ENCODE assay signal across 8 cellular contexts in the genomic region with DNA sequence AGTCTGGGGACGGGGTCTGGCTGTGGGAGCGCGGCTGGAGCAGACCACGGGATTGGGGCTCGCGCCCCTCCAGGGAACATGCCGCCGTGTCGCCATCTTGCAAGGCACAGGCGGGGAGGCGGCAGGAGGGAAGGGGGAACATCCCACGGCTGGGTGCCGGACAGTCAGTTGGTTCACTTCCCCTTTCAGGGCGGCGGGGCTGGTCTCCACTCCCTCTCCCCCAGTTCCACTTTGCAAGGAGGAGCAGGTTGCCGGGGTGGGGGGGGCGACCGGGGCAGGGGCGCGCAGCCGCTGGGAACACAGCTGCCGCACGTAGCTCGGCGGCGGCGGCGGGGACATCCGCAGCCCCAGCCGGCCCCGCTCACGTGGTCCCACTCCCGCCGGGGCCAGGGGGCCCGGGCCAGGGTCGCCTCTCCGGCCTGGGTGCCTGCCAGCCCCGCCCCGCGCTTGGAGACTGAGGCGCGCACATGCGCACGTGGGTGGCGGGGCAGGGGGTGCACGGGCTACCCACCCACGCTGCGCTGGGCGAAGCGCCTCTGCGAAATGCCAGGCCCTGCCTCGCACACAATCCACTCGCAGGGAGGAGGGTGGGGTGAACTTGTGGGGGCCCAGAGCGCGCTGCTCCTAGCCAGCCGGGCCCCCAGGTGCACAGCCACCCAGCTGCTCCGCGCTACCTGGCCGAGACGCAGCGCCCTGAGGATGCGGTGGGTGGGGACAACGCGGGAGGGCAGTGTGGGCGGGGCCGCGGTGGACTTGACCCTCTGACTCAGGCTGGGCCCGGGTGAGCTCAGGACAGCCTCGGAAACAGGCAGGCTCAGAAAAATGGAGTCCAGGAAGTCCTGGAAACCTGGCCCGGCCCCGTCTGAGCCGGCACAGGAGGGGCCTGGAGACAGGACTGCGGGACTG. TPM values are rescaled to one million over a fixed set of nuclear protein-coding genes. Genes with fewer than 3 reads are reported as not detected.
DNase-seq lines count a peak whose midpoint lies in the region; ATAC-seq, FAIRE-seq and TF ChIP-seq lines count a peak whose summit lies in the region.

No MANE protein-coding gene starts in this region.

- intact Hi-C loops in activated CD4-positive, alpha-beta T cell treated with anti-CD3 and anti-CD28 coated beads, Interleukin-2, amount 10 ng/mL, durations not matched to agents 24 days and 14 days (cut with micrococcal nuclease), result no loop called here

- H3K9me3 Mint-ChIP-seq in activated CD4-positive, alpha-beta T cell treated with anti-CD3 and anti-CD28 coated beads, Interleukin-2, amount 10 ng/mL, durations not matched to agents 24 days and 14 days, result no peaks in the 10 kb centered on the region
- no peaks in the 10 kb centered on the region for H3K9me3 Mint-ChIP-seq in endodermal cell
- H3K9me3 Mint-ChIP-seq in stimulated activated naive CD8-positive, alpha-beta T cell treated with anti-CD3 and anti-CD28 coated beads, Interleukin-15, Interleukin-2, amounts not matched to agents 100 ng/mL and 50 ng/mL, for 24 hours, result no peaks in the 10 kb centered on the region

- H3K27ac Mint-ChIP-seq in activated CD4-positive, alpha-beta T cell treated with anti-CD3 and anti-CD28 coated beads, Interleukin-2, amount 10 ng/mL, durations not matched to agents 24 days and 14 days, result peak overlapping the region; percentile 88
- H3K27ac Mint-ChIP-seq in endodermal cell, result no peak overlapping the region
- peak overlapping the region; percentile 77 for H3K27ac Mint-ChIP-seq in stimulated activated naive CD8-positive, alpha-beta T cell treated with anti-CD3 and anti-CD28 coated beads, Interleukin-15, Interleukin-2, amounts not matched to agents 100 ng/mL and 50 ng/mL, for 24 hours

- no peak for ATAC-seq in GM21526 (IDR thresholded peaks at IDR 0.05; ENCODE audit: low FRiP score, unreplicated experiment)

- peaks cover 8% of the 10 kb centered on the region for H3K36me3 Mint-ChIP-seq in activated CD4-positive, alpha-beta T cell treated with anti-CD3 and anti-CD28 coated beads, Interleukin-2, amount 10 ng/mL, durations not matched to agents 24 days and 14 days (ENCODE audit: low read depth)
- H3K36me3 Mint-ChIP-seq in endodermal cell (ENCODE audit: low read depth), result peaks cover 4% of the 10 kb centered on the region
- peaks cover 3% of the 10 kb centered on the region for H3K36me3 Mint-ChIP-seq in stimulated activated naive CD8-positive, alpha-beta T cell treated with anti-CD3 and anti-CD28 coated beads, Interleukin-15, Interleukin-2, amounts not matched to agents 100 ng/mL and 50 ng/mL, for 24 hours (ENCODE audit: low read depth)

- no peaks in the 10 kb centered on the region for H3K27me3 Mint-ChIP-seq in activated CD4-positive, alpha-beta T cell treated with anti-CD3 and anti-CD28 coated beads, Interleukin-2, amount 10 ng/mL, durations not matched to agents 24 days and 14 days
- peaks cover 7% of the 10 kb centered on the region for H3K27me3 Mint-ChIP-seq in endodermal cell (ENCODE audit: insufficient read depth)
- H3K27me3 Mint-ChIP-seq in stimulated activated naive CD8-positive, alpha-beta T cell treated with anti-CD3 and anti-CD28 coated beads, Interleukin-15, Interleukin-2, amounts not matched to agents 100 ng/mL and 50 ng/mL, for 24 hours, result no peaks in the 10 kb centered on the region

- peaks cover 40% of the 10 kb centered on the region for H3K4me1 Mint-ChIP-seq in activated CD4-positive, alpha-beta T cell treated with anti-CD3 and anti-CD28 coated beads, Interleukin-2, amount 10 ng/mL, durations not matched to agents 24 days and 14 days
- peaks cover 39% of the 10 kb centered on the region for H3K4me1 Mint-ChIP-seq in endodermal cell
- peaks cover 74% of the 10 kb centered on the region for H3K4me1 Mint-ChIP-seq in stimulated activated naive CD8-positive, alpha-beta T cell treated with anti-CD3 and anti-CD28 coated beads, Interleukin-15, Interleukin-2, amounts not matched to agents 100 ng/mL and 50 ng/mL, for 24 hours (ENCODE audit: low read depth)

- H3K36me3 ChIP-seq in endodermal cell (ENCODE audit: control insufficient read depth, insufficient read depth, low read length), result peaks cover 4% of the 10 kb centered on the region

- H3K9ac ChIP-seq in endodermal cell (ENCODE audit: extremely low read depth, low read length, poor library complexity, severe bottlenecking), result no peak overlapping the region

- DNase-seq in KG1 (lab: John Stamatoyannopoulos, UW) (peak; percentile 66), endodermal cell (peak; percentile 91), medulla oblongata (ENCODE audit: extremely low spot score) (peak; percentile 68), SK-N-DZ (ENCODE audit: low spot score) (no peak)
- peak; percentile 81 for DNase-seq in activated CD4-positive, alpha-beta T cell treated with anti-CD3 and anti-CD28 coated beads, Interleukin-2, amount 10 ng/mL, durations not matched to agents 24 days and 14 days

- TF ChIP-seq CTCF in endodermal cell (conservative IDR thresholded peaks at IDR 0.05), result no peak

- 46 to 53% methylated on average over 35 to 70 of the region's 73 CpGs for WGBS in endodermal cell (ENCODE audit: insufficient coverage in 1 of 2, insufficient read length in 1 of 2), 2 experiments

- H3K27ac ChIP-seq in endodermal cell (ENCODE audit: low read depth, low read length), result peak overlapping the region; percentile 89

- peak; percentile 19 for FAIRE-seq in G401.6 (lab: Jason Lieb, UNC)

- no peak overlapping the region for H3K4me3 ChIP-seq in endodermal cell (ENCODE audit: low read length)

- no peaks in the 10 kb centered on the region for H3K27me3 ChIP-seq in endodermal cell (ENCODE audit: control insufficient read depth, insufficient read depth, low read length, poor library complexity, severe bottlenecking)

- H3K4me1 ChIP-seq in endodermal cell (ENCODE audit: control insufficient read depth, insufficient read depth, low read length), result peaks cover 28% of the 10 kb centered on the region

- no peaks in the 10 kb centered on the region for H3K9me3 ChIP-seq in endodermal cell (ENCODE audit: control insufficient read depth, low read length)

- peak overlapping the region; percentile 84 for H3K4me3 Mint-ChIP-seq in activated CD4-positive, alpha-beta T cell treated with anti-CD3 and anti-CD28 coated beads, Interleukin-2, amount 10 ng/mL, durations not matched to agents 24 days and 14 days
- H3K4me3 Mint-ChIP-seq in endodermal cell, result peak overlapping the region; percentile 40
- peak overlapping the region; percentile 82 for H3K4me3 Mint-ChIP-seq in stimulated activated naive CD8-positive, alpha-beta T cell treated with anti-CD3 and anti-CD28 coated beads, Interleukin-15, Interleukin-2, amounts not matched to agents 100 ng/mL and 50 ng/mL, for 24 hours

RNA-seq across cellular contexts. Expression of a gene that starts 6.4 kb away (rescaled TPM):
- 37.0 and 38.1 TPM in 2 replicates for total RNA-seq in activated CD4-positive, alpha-beta T cell treated with anti-CD3 and anti-CD28 coated beads, Interleukin-2, amount 10 ng/mL, durations not matched to agents 24 days and 14 days
- total RNA-seq in endodermal cell, result 10 to 100 TPM; 39.0 to 42.9 TPM
- 19.2 TPM for polyA plus RNA-seq in endodermal cell (2013, experiment 1 of 2)
- polyA plus RNA-seq in endodermal cell (2013, experiment 2 of 2), result 17.1 TPM
- polyA plus RNA-seq in SK-N-DZ (2014; cell fraction: cytosol; rRNA removed), result 12.8 and 16.7 TPM in 2 replicates
- 11.0 and 15.3 TPM in 2 replicates for polyA plus RNA-seq in SK-N-DZ (2014; cell fraction: nucleus; rRNA removed)

RNA-seq across cellular contexts. Expression of a gene that starts 8.7 kb away (rescaled TPM):
- 56.3 and 61.4 TPM in 2 replicates for total RNA-seq in activated CD4-positive, alpha-beta T cell treated with anti-CD3 and anti-CD28 coated beads, Interleukin-2, amount 10 ng/mL, durations not matched to agents 24 days and 14 days
- total RNA-seq in endodermal cell, result 10 to 100 TPM; 51.6 to 56.4 TPM
- polyA plus RNA-seq in endodermal cell (2013, experiment 1 of 2), result 26.5 TPM
- 26.7 TPM for polyA plus RNA-seq in endodermal cell (2013, experiment 2 of 2)
- 10.7 and 12.7 TPM in 2 replicates for polyA plus RNA-seq in SK-N-DZ (2014; cell fraction: cytosol; rRNA removed)
- 16.6 and 69.5 TPM in 2 replicates for polyA plus RNA-seq in SK-N-DZ (2014; cell fraction: nucleus; rRNA removed)

RNA-seq across cellular contexts. Expression of a gene that starts 28.3 kb away (rescaled TPM):
- 104 and 107 TPM in 2 replicates for total RNA-seq in activated CD4-positive, alpha-beta T cell treated with anti-CD3 and anti-CD28 coated beads, Interleukin-2, amount 10 ng/mL, durations not matched to agents 24 days and 14 days
- 10 to 100 TPM; 50.6 to 52.9 TPM for total RNA-seq in endodermal cell
- 45.1 TPM for polyA plus RNA-seq in endodermal cell (2013, experiment 1 of 2)
- polyA plus RNA-seq in endodermal cell (2013, experiment 2 of 2), result 45.7 TPM
- 73.8 and 89.9 TPM in 2 replicates for polyA plus RNA-seq in SK-N-DZ (2014; cell fraction: cytosol; rRNA removed)
- polyA plus RNA-seq in SK-N-DZ (2014; cell fraction: nucleus; rRNA removed), result 197 and 240 TPM in 2 replicates

RNA-seq across cellular contexts. Expression of a gene that starts 44.9 kb away (rescaled TPM):
- total RNA-seq in activated CD4-positive, alpha-beta T cell treated with anti-CD3 and anti-CD28 coated beads, Interleukin-2, amount 10 ng/mL, durations not matched to agents 24 days and 14 days, result 3.6 and 4.2 TPM in 2 replicates
- total RNA-seq in endodermal cell, result 1 to 10 TPM; 2.3 to 3.4 TPM
- 3.7 TPM for polyA plus RNA-seq in endodermal cell (2013, experiment 1 of 2)
- polyA plus RNA-seq in endodermal cell (2013, experiment 2 of 2), result 3.3 TPM
- polyA plus RNA-seq in SK-N-DZ (2014; cell fraction: cytosol; rRNA removed), result 0.10 and 0.32 TPM in 2 replicates
- 0.12 and 1.7 TPM in 2 replicates for polyA plus RNA-seq in SK-N-DZ (2014; cell fraction: nucleus; rRNA removed)

RNA-seq across cellular contexts. Expression of a gene that starts 48.2 kb away (rescaled TPM):
- 8.8 and 10.6 TPM in 2 replicates for total RNA-seq in activated CD4-positive, alpha-beta T cell treated with anti-CD3 and anti-CD28 coated beads, Interleukin-2, amount 10 ng/mL, durations not matched to agents 24 days and 14 days
- total RNA-seq in endodermal cell, result 10 to 100 TPM in 1 of 2 donors, 1 to 10 TPM in 1; 9.9 to 13.8 TPM
- 4.5 TPM for polyA plus RNA-seq in endodermal cell (2013, experiment 1 of 2)
- polyA plus RNA-seq in endodermal cell (2013, experiment 2 of 2), result 3.1 TPM
- 6.3 and 9.5 TPM in 2 replicates for polyA plus RNA-seq in SK-N-DZ (2014; cell fraction: cytosol; rRNA removed)
- 6.1 and 7.3 TPM in 2 replicates for polyA plus RNA-seq in SK-N-DZ (2014; cell fraction: nucleus; rRNA removed)
